1 cellular context compared by ENCODE assay signal in the genomic region with DNA sequence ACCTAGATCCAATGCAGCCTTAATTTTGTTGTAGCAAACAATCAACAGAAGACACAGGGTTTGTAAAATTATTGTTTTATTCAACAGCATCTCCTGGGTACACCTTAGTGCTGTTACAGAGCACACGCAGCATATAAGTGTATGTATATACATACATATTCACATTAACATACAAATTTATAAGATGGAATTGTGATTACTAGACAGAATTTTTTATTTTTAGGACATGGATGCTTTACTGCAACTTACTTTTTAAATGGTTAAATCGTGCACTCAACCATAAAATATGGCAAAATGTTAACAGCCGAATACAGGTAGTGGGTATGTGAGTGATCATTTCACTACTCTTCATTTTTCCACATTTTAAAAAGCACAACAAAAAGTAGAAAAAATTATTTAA.
TF ChIP-seq lines count a peak whose summit lies in the region.

No MANE protein-coding gene starts in this region.

TF ChIP-seq in HepG2, 621 proteins besides CTCF, POLR2A, EP300 and RAD21:
- TF ChIP-seq ATM (IDR thresholded peaks at IDR 0.05; ENCODE audit: borderline replicate concordance) (no peak), MAFF (IDR thresholded peaks at IDR 0.05; ENCODE audit: low read depth, low read length) (peak; percentile 71), ZUFSP (CRISPR knock-in tag; IDR thresholded peaks at IDR 0.05; ENCODE audit: borderline replicate concordance) (no peak), NFE2 (CRISPR knock-in tag; IDR thresholded peaks at IDR 0.05) (no peak), ZKSCAN5 (CRISPR knock-in tag; IDR thresholded peaks at IDR 0.05) (no peak), ARID2 (CRISPR knock-in tag; IDR thresholded peaks at IDR 0.05; ENCODE audit: borderline replicate concordance) (no peak), MAFK (conservative IDR thresholded peaks at IDR 0.05 in 1 of 2, IDR thresholded peaks at IDR 0.05 in 1 of 2; ENCODE audit: low read length in 2 of 2) (peak; percentile 55 to 77)
- TF ChIP-seq, protein P1, sequence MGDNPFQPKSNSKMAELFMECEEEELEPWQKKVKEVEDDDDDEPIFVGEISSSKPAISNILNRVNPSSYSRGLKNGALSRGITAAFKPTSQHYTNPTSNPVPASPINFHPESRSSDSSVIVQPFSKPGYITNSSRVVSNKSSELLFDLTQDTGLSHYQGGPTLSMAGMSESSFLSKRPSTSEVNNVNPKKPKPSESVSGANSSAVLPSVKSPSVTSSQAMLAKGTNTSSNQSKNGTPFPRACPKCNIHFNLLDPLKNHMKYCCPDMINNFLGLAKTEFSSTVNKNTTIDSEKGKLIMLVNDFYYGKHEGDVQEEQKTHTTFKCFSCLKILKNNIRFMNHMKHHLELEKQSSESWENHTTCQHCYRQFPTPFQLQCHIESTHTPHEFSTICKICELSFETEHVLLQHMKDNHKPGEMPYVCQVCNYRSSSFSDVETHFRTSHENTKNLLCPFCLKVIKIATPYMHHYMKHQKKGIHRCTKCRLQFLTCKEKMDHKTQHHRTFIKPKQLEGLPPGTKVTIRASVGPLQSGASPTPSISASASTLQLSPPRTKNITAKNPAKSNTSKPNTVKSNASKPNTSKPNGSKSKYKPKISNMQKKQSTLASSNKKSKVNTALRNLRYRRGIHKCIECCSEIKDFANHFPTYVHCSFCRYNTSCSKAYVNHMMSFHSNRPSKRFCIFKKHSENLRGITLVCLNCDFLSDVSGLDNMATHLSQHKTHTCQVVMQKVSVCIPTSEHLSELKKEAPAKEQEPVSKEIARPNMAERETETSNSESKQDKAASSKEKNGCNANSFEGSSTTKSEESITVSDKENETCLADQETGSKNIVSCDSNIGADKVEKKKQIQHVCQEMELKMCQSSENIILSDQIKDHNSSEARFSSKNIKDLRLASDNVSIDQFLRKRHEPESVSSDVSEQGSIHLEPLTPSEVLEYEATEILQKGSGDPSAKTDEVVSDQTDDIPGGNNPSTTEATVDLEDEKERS (CRISPR knock-in tag; IDR thresholded peaks at IDR 0.05), result no peak
